Comparison of ENCODE assay signal across 1 cellular context in genomic region chr19:43464089-43464775, GRCh38.
TF ChIP-seq lines count a peak whose summit lies in the region.

No MANE protein-coding gene starts in this region.

TF ChIP-seq in K562, 482 proteins besides CTCF, POLR2A, EP300 and RAD21 (continued from another document):
- no peak for TF ChIP-seq MYBL2 (IDR thresholded peaks at IDR 0.05; ENCODE audit: low read depth)
- TF ChIP-seq MYBL2 (CRISPR knock-in tag; IDR thresholded peaks at IDR 0.05; ENCODE audit: borderline replicate concordance), result no peak
- TF ChIP-seq NR2C2 (CRISPR knock-in tag; IDR thresholded peaks at IDR 0.05), result no peak
- peak; percentile 42 for TF ChIP-seq NR2C2 (tag; IDR thresholded peaks at IDR 0.05)
